In the genomic region with DNA sequence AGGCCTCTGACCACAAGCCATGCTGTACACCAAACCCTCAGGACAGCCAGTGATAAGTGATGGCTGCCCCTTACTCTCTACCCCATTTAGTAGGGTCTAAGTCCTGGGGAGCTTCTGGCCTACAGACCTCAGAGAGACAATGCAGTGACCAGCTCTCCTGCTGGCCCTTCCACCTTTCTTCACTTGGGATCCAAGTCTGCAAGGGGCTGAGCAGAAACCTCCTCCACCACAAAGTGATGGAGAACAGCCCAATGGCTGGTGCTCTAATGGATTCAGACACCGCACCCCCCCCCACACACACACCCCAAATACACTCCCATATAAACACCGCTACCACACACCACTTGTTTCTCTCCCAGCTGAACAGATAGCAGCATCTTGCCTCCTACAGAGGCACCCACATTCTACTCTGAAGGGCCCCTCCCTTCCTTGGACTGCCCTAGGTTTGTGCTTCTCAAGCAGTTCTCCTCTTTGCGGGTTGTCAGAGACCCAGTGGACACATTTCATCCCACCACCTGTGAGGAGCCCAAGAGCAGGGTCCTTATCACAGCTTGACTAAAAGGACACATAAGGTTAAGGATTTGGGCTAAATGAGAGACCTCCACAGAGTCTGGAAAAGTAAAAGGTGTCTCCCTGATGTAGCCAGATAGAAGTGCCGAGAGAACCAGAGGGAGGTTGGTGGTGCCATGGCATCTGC, we compare ENCODE assay signal across 15 cellular contexts. TPM values are rescaled to one million over a fixed set of nuclear protein-coding genes. Genes with fewer than 3 reads are reported as not detected.
DNase-seq lines count a peak whose midpoint lies in the region; ATAC-seq and TF ChIP-seq lines count a peak whose summit lies in the region.
"Had no signal": no experiment of that assay in that cellular context is flagged by ENCODE, and none has a peak within 500 bp of the region (broad histone marks: within the 10 kb centered on the region; RNA-seq: fewer than 3 reads in every experiment).

No MANE protein-coding gene starts in this region.

- 0 out of 2 replicates have a peak, but pooled peaks cover 3% of the 10 kb centered on the region for H3F3A ChIP-seq in GM23338 (replicated peaks; ENCODE audit: low read depth)

- H3K79me2 ChIP-seq in GM23338 (replicated peaks; ENCODE audit: insufficient read depth) = no peaks in the 10 kb centered on the region

- H3K9me3 ChIP-seq in T-helper 17 cell (ENCODE audit: control insufficient read depth, low read length, poor library complexity, severe bottlenecking) = no peaks in the 10 kb centered on the region
- H3K9me3 ChIP-seq in iPS-15b (ENCODE audit: control insufficient read depth, insufficient read depth, low read length) = no peaks in the 10 kb centered on the region
- H3K9me3 ChIP-seq: BLaER1, heart left ventricle, Peyer's patch had no signal

- in situ Hi-C loops in brain microvascular endothelial cell (cut with HindIII; ENCODE audit: low pct_ligation_motif_present, low sequenced_read_pairs) = no loop called here

- peak overlapping the region; percentile 96; the same call in 1 of the 2 replicates for H2AFZ ChIP-seq in GM23338

- H3K4me3 ChIP-seq in GM23338 (peak overlapping the region; percentile 70; the same call in 1 of the 2 replicates), iPS-15b (ENCODE audit: low read depth, low read length) (peak overlapping the region; percentile 70), brain microvascular endothelial cell (ENCODE audit: low read depth, low read length) (no peak overlapping the region)
- H3K4me3 ChIP-seq: BLaER1 had no signal

- no peak overlapping the region for H3K9ac ChIP-seq in iPS-15b (ENCODE audit: low read depth, low read length)
- H3K9ac ChIP-seq: BLaER1 had no signal

- intact Hi-C loops in sciatic nerve (cut with DNase I) = no loop called here

- no peak overlapping the region for H3K27ac ChIP-seq in GM23338 (ENCODE audit: low read depth)
- no peak overlapping the region for H3K27ac ChIP-seq in brain microvascular endothelial cell
- H3K27ac ChIP-seq: BLaER1 had no signal

- peak overlapping the region; percentile 85; the same call in 1 of the 2 replicates for H3K4me2 ChIP-seq in GM23338
- H3K4me2 ChIP-seq: BLaER1 had no signal

- H3K27me3 Mint-ChIP-seq in GM23338 (ENCODE audit: insufficient read depth, low read depth, poor library complexity) (peaks cover 20% of the 10 kb centered on the region), T-helper 17 cell (peaks cover 33% of the 10 kb centered on the region)

- TF ChIP-seq CTCF in GM23338 (conservative IDR thresholded peaks at IDR 0.05; ENCODE audit: low read depth in 2 of 2) = no peak
- TF ChIP-seq CTCF in brain microvascular endothelial cell (IDR thresholded peaks at IDR 0.05; ENCODE audit: low read depth, low read length, missing control alignments) = no peak

- H3K27ac Mint-ChIP-seq in GM23338 (no peak overlapping the region), T-helper 17 cell (no peak overlapping the region)
- H3K27ac Mint-ChIP-seq: activated CD4-positive, alpha-beta memory T cell treated with anti-CD3 and anti-CD28 coated beads, Interleukin-2, amount 10 ng/mL, durations not matched to agents 7 days and 5 days; IgD-negative memory B cell had no signal

- H3K27me3 ChIP-seq in GM23338 (ENCODE audit: insufficient read depth) (peaks cover 11% of the 10 kb centered on the region), iPS-15b (ENCODE audit: control insufficient read depth, insufficient read depth, low read length) (peaks cover 10% of the 10 kb centered on the region), brain microvascular endothelial cell (replicated peaks) (no peaks in the 10 kb centered on the region)
- H3K27me3 ChIP-seq: BLaER1, Peyer's patch had no signal

- H3K4me1 ChIP-seq in GM23338 (ENCODE audit: insufficient read depth) (peaks cover 17% of the 10 kb centered on the region), iPS-15b (ENCODE audit: control insufficient read depth, insufficient read depth, low read length) (peaks cover 2% of the 10 kb centered on the region)

- peaks cover 23% of the 10 kb centered on the region for H3K4me1 Mint-ChIP-seq in GM23338
- peaks cover 9% of the 10 kb centered on the region for H3K4me1 Mint-ChIP-seq in T-helper 17 cell
- H3K4me1 Mint-ChIP-seq: IgD-negative memory B cell had no signal

- no peaks in the 10 kb centered on the region for H3K9me2 ChIP-seq in GM23338 (ENCODE audit: insufficient read depth)

- H3K36me3 Mint-ChIP-seq in GM23338 (ENCODE audit: low read depth) (no peaks in the 10 kb centered on the region; the same call in 2 of the 3 replicates), T-helper 17 cell (ENCODE audit: low read depth) (peaks cover 3% of the 10 kb centered on the region)

- H3K4me3 Mint-ChIP-seq in GM23338 (peak overlapping the region; percentile 78), T-helper 17 cell (peak overlapping the region; percentile 60)
- H3K4me3 Mint-ChIP-seq: activated CD4-positive, alpha-beta memory T cell treated with anti-CD3 and anti-CD28 coated beads, Interleukin-2, amount 10 ng/mL, durations not matched to agents 7 days and 5 days had no signal

- no peak for DNase-seq in GM23338 (ENCODE audit: low spot score)
- DNase-seq in T-helper 17 cell = no peak
- peak; percentile 37 for DNase-seq in sciatic nerve (ENCODE audit: low spot score)
- no peak for DNase-seq in brain microvascular endothelial cell
- DNase-seq: activated CD4-positive, alpha-beta memory T cell treated with anti-CD3 and anti-CD28 coated beads, Interleukin-2, amount 10 ng/mL, durations not matched to agents 7 days and 5 days; NCI-H1092; NCI-H748 treated with DMSO at 0.1 percent for 48 hours; stimulated activated CD4-positive, alpha-beta T cell treated with anti-CD3 and anti-CD28 coated beads, Interleukin-4, amount 100 ng/mL, for 24 hours had no signal

- H3K36me3 ChIP-seq in GM23338 (ENCODE audit: insufficient read depth) (no peaks in the 10 kb centered on the region), iPS-15b (ENCODE audit: control insufficient read depth, insufficient read depth, low read length) (no peaks in the 10 kb centered on the region), brain microvascular endothelial cell (replicated peaks) (peaks cover 3% of the 10 kb centered on the region)
- H3K36me3 ChIP-seq: BLaER1, heart left ventricle, Peyer's patch had no signal

- no peak for ATAC-seq in GM23338
- no peak for ATAC-seq in T-helper 17 cell
- no peak for ATAC-seq in sciatic nerve
- no peak for ATAC-seq in HG02763 (IDR thresholded peaks at IDR 0.05; ENCODE audit: unreplicated experiment)
- ATAC-seq in HG03457 (IDR thresholded peaks at IDR 0.05; ENCODE audit: unreplicated experiment) = no peak
- ATAC-seq: heart left ventricle had no signal

- no peaks in the 10 kb centered on the region for H3K9me3 Mint-ChIP-seq in GM23338
- H3K9me3 Mint-ChIP-seq: activated CD4-positive, alpha-beta memory T cell treated with anti-CD3 and anti-CD28 coated beads, Interleukin-2, amount 10 ng/mL, durations not matched to agents 7 days and 5 days; IgD-negative memory B cell had no signal

- no peaks in the 10 kb centered on the region for H4K20me1 ChIP-seq in GM23338 (replicated peaks; ENCODE audit: insufficient read depth)
- H4K20me1 ChIP-seq: BLaER1 had no signal

RNA-seq across cellular contexts. Expression of gene PDLIM4, which starts 1.3 kb away (rescaled TPM):
- 17.4 and 31.8 TPM in 2 replicates for total RNA-seq in GM23338 (2014; rRNA removed; shearing (Covaris generic))
- polyA plus RNA-seq in GM23338 (2016; fragmentation: Nextera tagmentation; extraction: Ambion mirVana) = 25.2 and 28.0 TPM in 2 replicates
- total RNA-seq in T-helper 17 cell (not detected), sciatic nerve (50.2 TPM)
- total RNA-seq: activated CD4-positive, alpha-beta memory T cell treated with anti-CD3 and anti-CD28 coated beads, Interleukin-2, amount 10 ng/mL, durations not matched to agents 7 days and 5 days had no signal
- polyA plus RNA-seq: IgD-negative memory B cell had no signal

RNA-seq across cellular contexts. Expression of gene P4HA2, which starts 28.6 kb away (rescaled TPM):
- 8.0 and 10.3 TPM in 2 replicates for total RNA-seq in GM23338 (2014; rRNA removed; shearing (Covaris generic))
- polyA plus RNA-seq in GM23338 (2016; fragmentation: Nextera tagmentation; extraction: Ambion mirVana) = 5.9 and 8.1 TPM in 2 replicates
- under 1 TPM in 1 of 2 donors, not detected in 1; 0.50 TPM for total RNA-seq in T-helper 17 cell
- total RNA-seq in sciatic nerve = 26.9 TPM

RNA-seq across cellular contexts. Expression of gene SLC22A4, which starts 38.0 kb away (rescaled TPM):
- total RNA-seq in GM23338 (2014; rRNA removed; shearing (Covaris generic)) = 0.28 and 0.78 TPM in 2 replicates
- 0.12 and 0.40 TPM in 2 replicates for polyA plus RNA-seq in GM23338 (2016; fragmentation: Nextera tagmentation; extraction: Ambion mirVana)
- total RNA-seq in T-helper 17 cell (under 1 TPM in 1 of 2 donors, not detected in 1; 0.70 TPM), sciatic nerve (5.7 TPM)
- polyA plus RNA-seq: IgD-negative memory B cell had no signal

Comparison
In these comparisons a context has a peak if more than half of its experiments do, and no peak if none do; other contexts are left out.
1. RNA of gene PDLIM4, which starts 1.3 kb away (total RNA-seq): 50.2 TPM in sciatic nerve (single experiment) and 17.4 to 31.8 TPM in GM23338; not detected in T-helper 17 cell; every median in the first group is over 10 times any median in the second.